In genomic region chr9:18516514-18516913, GRCh38 we compare ENCODE assay signal across 22 cellular contexts.
"Had no signal": no experiment of that assay in that cellular context is flagged by ENCODE, and none has a peak within 500 bp of the region (broad histone marks: within the 10 kb centered on the region; RNA-seq: fewer than 3 reads in every experiment).

No MANE protein-coding gene starts in this region.

- ATAC-seq: stimulated activated effector memory CD8-positive, alpha-beta T cell treated with anti-CD3 and anti-CD28 coated beads, Interleukin-12 subunit alpha, Interleukin-12 subunit beta, amount 100 ng/mL, for 72 hours; stimulated activated memory B cell treated with anti-CD40 and anti-IgM and Interleukin-4, amounts not matched to agents 10 μg/mL and 1 μg/mL and 100 μg/mL, for 72 hours; stimulated activated naive B cell treated with anti-CD40 and anti-IgM and Interleukin-4, amounts not matched to agents 10 μg/mL and 1 μg/mL and 100 μg/mL, for 72 hours; stimulated activated naive CD8-positive, alpha-beta T cell treated with anti-CD3 and anti-CD28 coated beads, Interleukin-15, amount 100 ng/mL, for 72 hours; stimulated activated naive CD8-positive, alpha-beta T cell treated with anti-CD3 and anti-CD28 coated beads, Interleukin-15, Interleukin-2, amounts not matched to agents 100 U/mL and 50 U/mL, for 24 hours; upper lobe of right lung had no signal

- DNase-seq: stimulated activated CD4-positive, alpha-beta T cell treated with anti-CD3 and anti-CD28 coated beads, Interleukin-2, amount 100 ng/mL, for 48 hours; stimulated activated CD4-positive, alpha-beta T cell treated with anti-CD3 and anti-CD28 coated beads, Interleukin-4, amount 100 ng/mL, for 1 hour; stimulated activated CD4-positive, alpha-beta T cell treated with anti-CD3 and anti-CD28 coated beads, Interleukin-4, amount 100 ng/mL, for 24 hours; stimulated activated CD4-positive, alpha-beta T cell treated with anti-CD3 and anti-CD28 coated beads, Interleukin-4, amount 100 ng/mL, for 4 hours; stimulated activated CD8-positive, alpha-beta memory T cell treated with anti-CD3 and anti-CD28 coated beads, Interleukin-4, amount 100 ng/mL, for 48 hours; stimulated activated naive B cell treated with anti-CD40 and anti-IgM and Interleukin-4, amounts not matched to agents 10 μg/mL and 1 μg/mL and 100 μg/mL, for 72 hours; stimulated activated naive CD4-positive, alpha-beta T cell; stimulated activated naive CD4-positive, alpha-beta T cell treated with Interleukin-2 at 50 U/mL for 16 hours; stimulated activated naive CD8-positive, alpha-beta T cell treated with anti-CD3 and anti-CD28 coated beads, Interleukin-15, amount 100 ng/mL, for 72 hours; stimulated activated naive CD8-positive, alpha-beta T cell treated with anti-CD3 and anti-CD28 coated beads, Interleukin-15, Interleukin-2, amounts not matched to agents 100 U/mL and 50 U/mL, for 24 hours; stomach; substantia nigra; testis; thyroid gland; tibial artery; transverse colon; trophoblast cell; upper lobe of left lung; upper lobe of right lung; uterus had no signal
